27 cellular contexts compared by ENCODE assay signal in genomic region chr2:107412209-107412904, GRCh38.
DNase-seq lines count a peak whose midpoint lies in the region; ATAC-seq and TF ChIP-seq lines count a peak whose summit lies in the region.
"Had no signal": no experiment of that assay in that cellular context is flagged by ENCODE, and none has a peak within 500 bp of the region (broad histone marks: within the 10 kb centered on the region; RNA-seq: fewer than 3 reads in every experiment).

No MANE protein-coding gene starts in this region.

- peaks cover 8 to 9% of the 10 kb centered on the region in 2 donors for H3K36me3 Mint-ChIP-seq in activated naive CD4-positive, alpha-beta T cell treated with anti-CD3 and anti-CD28 coated beads, Interleukin-2, amount 50 U/mL, for 72 hours
- H3K36me3 Mint-ChIP-seq: CD4-positive, alpha-beta memory T cell; stimulated activated effector memory CD8-positive, alpha-beta T cell treated with anti-CD3 and anti-CD28 coated beads, Interleukin-12 subunit alpha, Interleukin-12 subunit beta, amount 100 ng/mL, for 72 hours had no signal

- H4K20me1 ChIP-seq in GM23248 (ENCODE audit: insufficient read depth) (no peaks in the 10 kb centered on the region), MM.1S (ENCODE audit: insufficient read depth, low read length) (no peaks in the 10 kb centered on the region)

- H3K9me3 ChIP-seq in GM23248 (ENCODE audit: low read depth) (no peaks in the 10 kb centered on the region), MM.1S (replicated peaks; ENCODE audit: insufficient read depth, low read length) (no peaks in the 10 kb centered on the region)
- H3K9me3 ChIP-seq: ovary, SJCRH30, testis had no signal

- H3K4me2 ChIP-seq in GM23248 (ENCODE audit: unreplicated experiment) (peak overlapping the region; percentile 68), MM.1S (ENCODE audit: low read depth, low read length) (no peak overlapping the region)
- H3K4me2 ChIP-seq: hepatocyte, KMS-11 had no signal

- H3K9me3 Mint-ChIP-seq in activated naive CD4-positive, alpha-beta T cell treated with anti-CD3 and anti-CD28 coated beads, Interleukin-2, amount 50 U/mL, for 72 hours = peaks cover 9 to 16% of the 10 kb centered on the region in 2 donors

- H3K27ac ChIP-seq in GM23248 = peak overlapping the region; percentile 87
- peak overlapping the region; percentile 95 for H3K27ac ChIP-seq in brain microvascular endothelial cell
- no peak overlapping the region for H3K27ac ChIP-seq in MM.1S (ENCODE audit: low read length)
- H3K27ac ChIP-seq: hepatocyte, KMS-11, ovary, SJCRH30, testis had no signal

- H3K9me2 ChIP-seq in GM23248 (ENCODE audit: insufficient read depth) (no peaks in the 10 kb centered on the region), MM.1S (replicated peaks; ENCODE audit: insufficient read depth, low read length) (no peaks in the 10 kb centered on the region)

- no peak for TF ChIP-seq CTCF in brain microvascular endothelial cell (IDR thresholded peaks at IDR 0.05; ENCODE audit: low read depth, low read length, missing control alignments)
- TF ChIP-seq CTCF in MM.1S (IDR thresholded peaks at IDR 0.05; ENCODE audit: low read length) = no peak

- H3K4me1 ChIP-seq in GM23248 (ENCODE audit: insufficient read depth) (peaks cover 22% of the 10 kb centered on the region), MM.1S (ENCODE audit: low read length) (no peaks in the 10 kb centered on the region)
- H3K4me1 ChIP-seq: testis had no signal

- in situ Hi-C loops in GM23248 (cut with MboI) (no loop called here), brain microvascular endothelial cell (cut with HindIII; ENCODE audit: low pct_ligation_motif_present, low sequenced_read_pairs) (no loop called here)

- H2AFZ ChIP-seq in GM23248 = 0 out of 2 replicates have a peak overlapping the region, but pooled peaks have one; percentile 23
- no peak overlapping the region for H2AFZ ChIP-seq in MM.1S (ENCODE audit: low read length)
- H2AFZ ChIP-seq: hepatocyte had no signal

- H3K27ac Mint-ChIP-seq in activated naive CD4-positive, alpha-beta T cell treated with anti-CD3 and anti-CD28 coated beads, Interleukin-2, amount 50 U/mL, for 72 hours = no peak overlapping the region
- H3K27ac Mint-ChIP-seq: CD4-positive, alpha-beta memory T cell; effector memory CD8-positive, alpha-beta T cell; stimulated activated effector memory CD8-positive, alpha-beta T cell treated with anti-CD3 and anti-CD28 coated beads, Interleukin-12 subunit alpha, Interleukin-12 subunit beta, amount 100 ng/mL, for 72 hours; T-helper 17 cell had no signal

- H3K27me3 ChIP-seq in GM23248 (replicated peaks; ENCODE audit: insufficient read depth) (no peaks in the 10 kb centered on the region), brain microvascular endothelial cell (replicated peaks) (no peaks in the 10 kb centered on the region), MM.1S (replicated peaks; ENCODE audit: insufficient read depth, low read length) (no peaks in the 10 kb centered on the region)
- H3K27me3 ChIP-seq: hepatocyte, ovary, SJCRH30, testis had no signal

- H3K9ac ChIP-seq in GM23248 (peak overlapping the region; percentile 69), MM.1S (ENCODE audit: low read length) (no peak overlapping the region)
- H3K9ac ChIP-seq: KMS-11 had no signal

- no peak for ATAC-seq in activated naive CD4-positive, alpha-beta T cell treated with anti-CD3 and anti-CD28 coated beads, Interleukin-2, amount 50 U/mL, for 72 hours
- ATAC-seq: effector memory CD8-positive, alpha-beta T cell; stimulated activated effector memory CD8-positive, alpha-beta T cell treated with anti-CD3 and anti-CD28 coated beads, Interleukin-12 subunit alpha, Interleukin-12 subunit beta, amount 100 ng/mL, for 72 hours; T-helper 17 cell had no signal

- no peaks in the 10 kb centered on the region for H3K36me3 ChIP-seq in GM23248 (ENCODE audit: low read depth)
- no peaks in the 10 kb centered on the region for H3K36me3 ChIP-seq in brain microvascular endothelial cell (replicated peaks)
- no peaks in the 10 kb centered on the region for H3K36me3 ChIP-seq in MM.1S (replicated peaks; ENCODE audit: insufficient read depth, low read length)
- H3K36me3 ChIP-seq: ovary, SJCRH30 had no signal

- WGBS in GM23248 (ENCODE audit: low coverage in 1 of 2, low lambda C conversion rate in 2 of 2, missing lambda C conversion rate in 2 of 2), 2 experiments = 29 to 34% methylated on average over 6 of the region's 6 CpGs

- peak overlapping the region; percentile 50 for H3K4me3 ChIP-seq in GM23248
- H3K4me3 ChIP-seq in brain microvascular endothelial cell (ENCODE audit: low read depth, low read length) = no peak overlapping the region
- no peak overlapping the region for H3K4me3 ChIP-seq in MM.1S (ENCODE audit: low read length)
- H3K4me3 ChIP-seq: hepatocyte, lung, ovary, SJCRH30, testis had no signal

- DNase-seq in GM23248 (peak; percentile 84), brain microvascular endothelial cell (peak; percentile 85), iris pigment epithelial cell (ENCODE audit: low read depth) (peak; percentile 82), smooth muscle cell of the brain vasculature (ENCODE audit: low read depth, low spot score) (peak; percentile 31), MM.1S (no peak), NCI-H2196 treated with DMSO at 0.1 percent for 48 hours (lab: John Stamatoyannopoulos, UW; ENCODE audit: unreplicated experiment) (no peak), iPS-NIHi7 (ENCODE audit: extremely low spot score) (no peak)
- DNase-seq in activated naive CD4-positive, alpha-beta T cell treated with anti-CD3 and anti-CD28 coated beads, Interleukin-2, amount 50 U/mL, for 72 hours (ENCODE audit: low spot score in 2 of 2) = no peak
- DNase-seq: activated CD4-positive, alpha-beta T cell treated with anti-CD3 and anti-CD28 coated beads, Interleukin-2, amount 50 U/mL, for 1 hour; activated effector memory CD4-positive, alpha-beta T cell treated with anti-CD3 and anti-CD28 coated beads, Interleukin-2, amount 50 U/mL, for 16 hours; amniotic stem cell; CD4-positive, alpha-beta memory T cell; cerebellar nuclear complex; DMS153; effector memory CD8-positive, alpha-beta T cell; NCI-H1092; NCI-H1930; NCI-H345; ovary; right cardiac atrium; SJCRH30; T-helper 17 cell; testis had no signal

- H3F3A ChIP-seq in GM23248 (ENCODE audit: insufficient read depth) = peaks cover 30% of the 10 kb centered on the region
- H3F3A ChIP-seq in MM.1S (ENCODE audit: insufficient read depth, low read length) = no peaks in the 10 kb centered on the region

- H3K79me2 ChIP-seq in GM23248 (ENCODE audit: insufficient read depth) (no peaks in the 10 kb centered on the region), MM.1S (ENCODE audit: low read length) (no peaks in the 10 kb centered on the region)
- H3K79me2 ChIP-seq: hepatocyte had no signal

Comparison
In these comparisons a context has a peak if more than half of its experiments do, and no peak if none do; other contexts are left out.
1. DNase-seq: peak in GM23248 (single experiment), brain microvascular endothelial cell (single experiment), iris pigment epithelial cell (single experiment) and smooth muscle cell of the brain vasculature (single experiment); none in MM.1S (single experiment), activated naive CD4-positive, alpha-beta T cell treated with anti-CD3 and anti-CD28 coated beads, Interleukin-2, amount 50 U/mL, for 72 hours (0 of 2), NCI-H2196 treated with DMSO at 0.1 percent for 48 hours (single experiment) and iPS-NIHi7 (single experiment).